In genomic region chr3:38722760-38723568, GRCh38 we compare ENCODE assay signal across 25 cellular contexts.
DNase-seq lines count a peak whose midpoint lies in the region; FAIRE-seq and TF ChIP-seq lines count a peak whose summit lies in the region.
"Had no signal": no experiment of that assay in that cellular context is flagged by ENCODE, and none has a peak within 500 bp of the region (broad histone marks: within the 10 kb centered on the region; RNA-seq: fewer than 3 reads in every experiment).

No MANE protein-coding gene starts in this region.

- H3K4me2 ChIP-seq in GM23248 (ENCODE audit: unreplicated experiment) (peak overlapping the region; percentile 27), neural progenitor cell (no peak overlapping the region)
- H3K4me2 ChIP-seq: smooth muscle cell had no signal

- no peak for FAIRE-seq in urothelium cell line (lab: Jason Lieb, UNC)
- FAIRE-seq: frontal cortex had no signal

- H3K9me3 ChIP-seq in GM23248 (ENCODE audit: low read depth) = no peaks in the 10 kb centered on the region
- H3K9me3 ChIP-seq in SJCRH30 (replicated peaks) = no peaks in the 10 kb centered on the region
- H3K9me3 ChIP-seq in neural progenitor cell (ENCODE audit: low read depth) = no peaks in the 10 kb centered on the region
- H3K9me3 ChIP-seq: body of pancreas, tibial nerve had no signal

- 34 to 38% methylated on average over 12 of the region's 12 CpGs for whole genome bisulfite sequencing in GM23248 (ENCODE audit: low coverage in 1 of 2, low lambda C conversion rate in 2 of 2, missing lambda C conversion rate in 2 of 2), 2 experiments

- DNase-seq in AG09309 (ENCODE audit: low read depth) = peak; percentile 24
- DNase-seq in GM23248 = peak; percentile 56
- DNase-seq in astrocyte of the hippocampus (ENCODE audit: low read depth, low spot score) = peak; percentile 19
- DNase-seq in glutamatergic neuron = no peak
- no peak for DNase-seq in H7
- DNase-seq in SJCRH30 = no peak
- DNase-seq in neural progenitor cell (ENCODE audit: low spot score) = no peak
- DNase-seq in urothelium cell line (ENCODE audit: low spot score) = no peak
- DNase-seq: activated CD8-positive, alpha-beta T cell treated with anti-CD3 and anti-CD28 coated beads, Interleukin-2, amount 10 ng/mL, durations not matched to agents 7 days and 5 days; activated naive CD4-positive, alpha-beta T cell treated with anti-CD3 and anti-CD28 coated beads for 36 hours; activated T-cell treated with anti-CD3 and anti-CD28 coated beads, Interleukin-2, amount 50 U/mL, for 4 hours; body of pancreas; cortex of kidney; GOT3; KBM-7; naive thymus-derived CD8-positive, alpha-beta T cell; NCI-H2029; NCI-H524 treated with DMSO at 0.1 percent for 48 hours; stimulated activated CD4-positive, alpha-beta T cell treated with anti-CD3 and anti-CD28 coated beads, Interleukin-2, amount 100 ng/mL, for 48 hours; T-helper 9 cell had no signal

- H3K9me2 ChIP-seq in GM23248 (ENCODE audit: insufficient read depth) = no peaks in the 10 kb centered on the region

- peaks cover 16% of the 10 kb centered on the region for H3K4me1 Mint-ChIP-seq in glutamatergic neuron (ENCODE audit: low read depth, unreplicated experiment)
- H3K4me1 Mint-ChIP-seq in neural progenitor cell = peaks cover 3% of the 10 kb centered on the region

- H3F3A ChIP-seq in GM23248 (ENCODE audit: insufficient read depth) (no peaks in the 10 kb centered on the region), neural progenitor cell (ENCODE audit: low read depth) (no peaks in the 10 kb centered on the region)

- H3K27me3 ChIP-seq in GM23248 (replicated peaks; ENCODE audit: insufficient read depth) = peaks cover 23% of the 10 kb centered on the region
- no peaks in the 10 kb centered on the region for H3K27me3 ChIP-seq in H7 (ENCODE audit: control insufficient read depth, insufficient read depth, low read length)
- H3K27me3 ChIP-seq in SJCRH30 = no peaks in the 10 kb centered on the region
- no peaks in the 10 kb centered on the region for H3K27me3 ChIP-seq in neural progenitor cell
- H3K27me3 ChIP-seq: body of pancreas, tibial nerve had no signal

- H3K36me3 Mint-ChIP-seq in glutamatergic neuron (ENCODE audit: unreplicated experiment) (no peaks in the 10 kb centered on the region), neural progenitor cell (no peaks in the 10 kb centered on the region)
- H3K36me3 Mint-ChIP-seq: naive thymus-derived CD8-positive, alpha-beta T cell had no signal

- TF ChIP-seq CTCF in AG09309 (IDR thresholded peaks at IDR 0.05; ENCODE audit: control insufficient read depth, insufficient read depth, low read depth, low read length, missing control alignments) (no peak), glutamatergic neuron (IDR thresholded peaks at IDR 0.05; ENCODE audit: partially characterized antibody, unreplicated experiment) (no peak), neural progenitor cell (IDR thresholded peaks at IDR 0.05) (no peak)

- no peak overlapping the region for H3K4me3 Mint-ChIP-seq in glutamatergic neuron (ENCODE audit: unreplicated experiment)
- H3K4me3 Mint-ChIP-seq in neural progenitor cell = no peak overlapping the region
- H3K4me3 Mint-ChIP-seq: activated CD8-positive, alpha-beta T cell treated with anti-CD3 and anti-CD28 coated beads, Interleukin-2, amount 10 ng/mL, durations not matched to agents 7 days and 5 days; activated naive CD4-positive, alpha-beta T cell treated with anti-CD3 and anti-CD28 coated beads for 36 hours; activated T-cell treated with anti-CD3 and anti-CD28 coated beads, Interleukin-2, amount 50 U/mL, for 4 hours; naive thymus-derived CD8-positive, alpha-beta T cell; stimulated activated naive CD8-positive, alpha-beta T cell treated with anti-CD3 and anti-CD28 coated beads, Interleukin-15, Interleukin-2, amounts not matched to agents 100 ng/mL and 50 ng/mL, for 24 hours had no signal

- H4K20me1 ChIP-seq in GM23248 (ENCODE audit: insufficient read depth) (no peaks in the 10 kb centered on the region), neural progenitor cell (ENCODE audit: low read depth) (no peaks in the 10 kb centered on the region)

- in situ Hi-C loops in GM23248 (cut with MboI) = no loop called here

- H3K4me3 ChIP-seq in AG09309 (ENCODE audit: control insufficient read depth, low read depth, low read length) = no peak overlapping the region
- no peak overlapping the region for H3K4me3 ChIP-seq in GM23248
- H3K4me3 ChIP-seq in H7 (ENCODE audit: insufficient read depth, low read depth, low read length) = no peak overlapping the region
- no peak overlapping the region for H3K4me3 ChIP-seq in SJCRH30
- H3K4me3 ChIP-seq in neural progenitor cell = no peak overlapping the region
- H3K4me3 ChIP-seq: body of pancreas, smooth muscle cell, tibial nerve had no signal

- no peak overlapping the region for H3K9ac ChIP-seq in GM23248
- no peak overlapping the region for H3K9ac ChIP-seq in neural progenitor cell
- H3K9ac ChIP-seq: parathyroid adenoma had no signal

- H3K27me3 Mint-ChIP-seq in glutamatergic neuron (ENCODE audit: unreplicated experiment) = no peaks in the 10 kb centered on the region
- H3K27me3 Mint-ChIP-seq in neural progenitor cell (ENCODE audit: insufficient read depth, low read depth) = peaks cover 9% of the 10 kb centered on the region
- H3K27me3 Mint-ChIP-seq: stimulated activated naive CD8-positive, alpha-beta T cell treated with anti-CD3 and anti-CD28 coated beads, Interleukin-15, Interleukin-2, amounts not matched to agents 100 ng/mL and 50 ng/mL, for 24 hours had no signal

- no peaks in the 10 kb centered on the region for H3K79me2 ChIP-seq in GM23248 (ENCODE audit: insufficient read depth)
- H3K79me2 ChIP-seq in neural progenitor cell (ENCODE audit: low read depth) = no peaks in the 10 kb centered on the region
- H3K79me2 ChIP-seq: parathyroid adenoma had no signal

- H2AFZ ChIP-seq in GM23248 (no peak overlapping the region), neural progenitor cell (replicated peaks) (no peak overlapping the region)
- H2AFZ ChIP-seq: parathyroid adenoma had no signal

- H3K4me1 ChIP-seq in GM23248 (ENCODE audit: insufficient read depth) (peaks cover 12% of the 10 kb centered on the region; the same call in 1 of the 2 replicates), SJCRH30 (peaks cover 6% of the 10 kb centered on the region), neural progenitor cell (no peaks in the 10 kb centered on the region)
- H3K4me1 ChIP-seq: parathyroid adenoma, tibial nerve had no signal

- H3K36me3 ChIP-seq in GM23248 (ENCODE audit: low read depth) (no peaks in the 10 kb centered on the region), H7 (replicated peaks; ENCODE audit: control insufficient read depth, insufficient read depth, low read length) (no peaks in the 10 kb centered on the region), SJCRH30 (no peaks in the 10 kb centered on the region), neural progenitor cell (no peaks in the 10 kb centered on the region)
- H3K36me3 ChIP-seq: tibial nerve had no signal

- no peak overlapping the region for H3K27ac ChIP-seq in GM23248
- no peak overlapping the region for H3K27ac ChIP-seq in SJCRH30
- no peak overlapping the region for H3K27ac ChIP-seq in neural progenitor cell
- H3K27ac ChIP-seq: parathyroid adenoma, tibial nerve had no signal

- H3K9me3 Mint-ChIP-seq in glutamatergic neuron (ENCODE audit: unreplicated experiment) (peaks cover 4% of the 10 kb centered on the region), neural progenitor cell (no peaks in the 10 kb centered on the region)
- H3K9me3 Mint-ChIP-seq: activated naive CD4-positive, alpha-beta T cell treated with anti-CD3 and anti-CD28 coated beads for 36 hours; activated T-cell treated with anti-CD3 and anti-CD28 coated beads, Interleukin-2, amount 50 U/mL, for 4 hours; naive thymus-derived CD8-positive, alpha-beta T cell; stimulated activated naive CD8-positive, alpha-beta T cell treated with anti-CD3 and anti-CD28 coated beads, Interleukin-15, Interleukin-2, amounts not matched to agents 100 ng/mL and 50 ng/mL, for 24 hours had no signal

- H3K27ac Mint-ChIP-seq in glutamatergic neuron (ENCODE audit: unreplicated experiment) = peak overlapping the region; percentile 52
- H3K27ac Mint-ChIP-seq in neural progenitor cell = no peak overlapping the region
- H3K27ac Mint-ChIP-seq: activated CD8-positive, alpha-beta T cell treated with anti-CD3 and anti-CD28 coated beads, Interleukin-2, amount 10 ng/mL, durations not matched to agents 7 days and 5 days; activated naive CD4-positive, alpha-beta T cell treated with anti-CD3 and anti-CD28 coated beads for 36 hours; stimulated activated naive CD8-positive, alpha-beta T cell treated with anti-CD3 and anti-CD28 coated beads, Interleukin-15, Interleukin-2, amounts not matched to agents 100 ng/mL and 50 ng/mL, for 24 hours had no signal

Comparison
In these comparisons a context has a peak if more than half of its experiments do, and no peak if none do; other contexts are left out.
1. DNase-seq: peak in AG09309 (single experiment), GM23248 (single experiment) and astrocyte of the hippocampus (single experiment); none in glutamatergic neuron (single experiment), H7 (single experiment), SJCRH30 (0 of 2), neural progenitor cell (single experiment) and urothelium cell line (single experiment).